1 cellular context compared by ENCODE assay signal in genomic region chr9:136697146-136697820, GRCh38.
A peak's percentile ranks its signal among the peaks of the same experiment; 100 is the strongest.
TF ChIP-seq lines count a peak whose summit lies in the region.

No MANE protein-coding gene starts in this region.

TF ChIP-seq in HepG2, 621 proteins besides CTCF, POLR2A, EP300 and RAD21 (continued from another document and continues in another):
- TF ChIP-seq ZFP91 (CRISPR knock-in tag; IDR thresholded peaks at IDR 0.05; ENCODE audit: borderline replicate concordance): no peak; the same call in 1 of the 2 replicates
- TF ChIP-seq ZFP82 (CRISPR knock-in tag; IDR thresholded peaks at IDR 0.05; ENCODE audit: borderline replicate concordance): no peak
- no peak for TF ChIP-seq CHD2 (IDR thresholded peaks at IDR 0.05; ENCODE audit: low read depth, low read length)
- TF ChIP-seq TBP (CRISPR knock-in tag; IDR thresholded peaks at IDR 0.05): no peak
- TF ChIP-seq ZNF788 (CRISPR knock-in tag; IDR thresholded peaks at IDR 0.05; ENCODE audit: borderline replicate concordance): 0 out of 2 replicates have a peak, but pooled peaks have one; percentile 37
- no peak for TF ChIP-seq RELA (CRISPR knock-in tag; IDR thresholded peaks at IDR 0.05)
- TF ChIP-seq SP2 (CRISPR knock-in tag; IDR thresholded peaks at IDR 0.05): no peak
- TF ChIP-seq XRCC5 (optimal IDR thresholded peaks at IDR 0.05; ENCODE audit: low read length): no peak
- no peak for TF ChIP-seq SRSF9 (IDR thresholded peaks at IDR 0.05; ENCODE audit: borderline replicate concordance, insufficient read depth, low read depth, low read length, poor library complexity, severe bottlenecking)
- TF ChIP-seq, protein P1, sequence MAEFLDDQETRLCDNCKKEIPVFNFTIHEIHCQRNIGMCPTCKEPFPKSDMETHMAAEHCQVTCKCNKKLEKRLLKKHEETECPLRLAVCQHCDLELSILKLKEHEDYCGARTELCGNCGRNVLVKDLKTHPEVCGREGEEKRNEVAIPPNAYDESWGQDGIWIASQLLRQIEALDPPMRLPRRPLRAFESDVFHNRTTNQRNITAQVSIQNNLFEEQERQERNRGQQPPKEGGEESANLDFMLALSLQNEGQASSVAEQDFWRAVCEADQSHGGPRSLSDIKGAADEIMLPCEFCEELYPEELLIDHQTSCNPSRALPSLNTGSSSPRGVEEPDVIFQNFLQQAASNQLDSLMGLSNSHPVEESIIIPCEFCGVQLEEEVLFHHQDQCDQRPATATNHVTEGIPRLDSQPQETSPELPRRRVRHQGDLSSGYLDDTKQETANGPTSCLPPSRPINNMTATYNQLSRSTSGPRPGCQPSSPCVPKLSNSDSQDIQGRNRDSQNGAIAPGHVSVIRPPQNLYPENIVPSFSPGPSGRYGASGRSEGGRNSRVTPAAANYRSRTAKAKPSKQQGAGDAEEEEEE (CRISPR knock-in tag; IDR thresholded peaks at IDR 0.05; ENCODE audit: borderline replicate concordance): no peak
- TF ChIP-seq, protein P2, sequence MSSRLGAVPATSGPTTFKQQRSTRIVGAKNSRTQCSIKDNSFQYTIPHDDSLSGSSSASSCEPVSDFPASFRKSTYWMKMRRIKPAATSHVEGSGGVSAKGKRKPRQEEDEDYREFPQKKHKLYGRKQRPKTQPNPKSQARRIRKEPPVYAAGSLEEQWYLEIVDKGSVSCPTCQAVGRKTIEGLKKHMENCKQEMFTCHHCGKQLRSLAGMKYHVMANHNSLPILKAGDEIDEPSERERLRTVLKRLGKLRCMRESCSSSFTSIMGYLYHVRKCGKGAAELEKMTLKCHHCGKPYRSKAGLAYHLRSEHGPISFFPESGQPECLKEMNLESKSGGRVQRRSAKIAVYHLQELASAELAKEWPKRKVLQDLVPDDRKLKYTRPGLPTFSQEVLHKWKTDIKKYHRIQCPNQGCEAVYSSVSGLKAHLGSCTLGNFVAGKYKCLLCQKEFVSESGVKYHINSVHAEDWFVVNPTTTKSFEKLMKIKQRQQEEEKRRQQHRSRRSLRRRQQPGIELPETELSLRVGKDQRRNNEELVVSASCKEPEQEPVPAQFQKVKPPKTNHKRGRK (CRISPR knock-in tag; IDR thresholded peaks at IDR 0.05): no peak
- no peak for TF ChIP-seq ZNF274 (CRISPR knock-in tag; IDR thresholded peaks at IDR 0.05)
- no peak for TF ChIP-seq ZFYVE20 (CRISPR knock-in tag; IDR thresholded peaks at IDR 0.05; ENCODE audit: borderline replicate concordance, low read depth)
- no peak for TF ChIP-seq ZFP36L1 (CRISPR knock-in tag; IDR thresholded peaks at IDR 0.05)
- TF ChIP-seq KDM6A (CRISPR knock-in tag; IDR thresholded peaks at IDR 0.05; ENCODE audit: low read depth): peak; percentile 83
- TF ChIP-seq IRF2 (CRISPR knock-in tag; IDR thresholded peaks at IDR 0.05): no peak
- TF ChIP-seq XBP1 (CRISPR knock-in tag; IDR thresholded peaks at IDR 0.05): no peak
- TF ChIP-seq, protein P3, sequence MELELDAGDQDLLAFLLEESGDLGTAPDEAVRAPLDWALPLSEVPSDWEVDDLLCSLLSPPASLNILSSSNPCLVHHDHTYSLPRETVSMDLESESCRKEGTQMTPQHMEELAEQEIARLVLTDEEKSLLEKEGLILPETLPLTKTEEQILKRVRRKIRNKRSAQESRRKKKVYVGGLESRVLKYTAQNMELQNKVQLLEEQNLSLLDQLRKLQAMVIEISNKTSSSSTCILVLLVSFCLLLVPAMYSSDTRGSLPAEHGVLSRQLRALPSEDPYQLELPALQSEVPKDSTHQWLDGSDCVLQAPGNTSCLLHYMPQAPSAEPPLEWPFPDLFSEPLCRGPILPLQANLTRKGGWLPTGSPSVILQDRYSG (CRISPR knock-in tag; IDR thresholded peaks at IDR 0.05): no peak
- TF ChIP-seq SNAPC5 (CRISPR knock-in tag; IDR thresholded peaks at IDR 0.05; ENCODE audit: borderline replicate concordance): no peak
- no peak for TF ChIP-seq ZNF124 (CRISPR knock-in tag; IDR thresholded peaks at IDR 0.05)
- TF ChIP-seq ZNF652 (CRISPR knock-in tag; IDR thresholded peaks at IDR 0.05; ENCODE audit: borderline replicate concordance, low read depth): no peak
- no peak for TF ChIP-seq ZNF282 (IDR thresholded peaks at IDR 0.05; ENCODE audit: partially characterized antibody)
- no peak for TF ChIP-seq ZNF7 (CRISPR knock-in tag; IDR thresholded peaks at IDR 0.05)
- TF ChIP-seq SKI (IDR thresholded peaks at IDR 0.05; ENCODE audit: partially characterized antibody): peak; percentile 61
- TF ChIP-seq, protein P4, sequence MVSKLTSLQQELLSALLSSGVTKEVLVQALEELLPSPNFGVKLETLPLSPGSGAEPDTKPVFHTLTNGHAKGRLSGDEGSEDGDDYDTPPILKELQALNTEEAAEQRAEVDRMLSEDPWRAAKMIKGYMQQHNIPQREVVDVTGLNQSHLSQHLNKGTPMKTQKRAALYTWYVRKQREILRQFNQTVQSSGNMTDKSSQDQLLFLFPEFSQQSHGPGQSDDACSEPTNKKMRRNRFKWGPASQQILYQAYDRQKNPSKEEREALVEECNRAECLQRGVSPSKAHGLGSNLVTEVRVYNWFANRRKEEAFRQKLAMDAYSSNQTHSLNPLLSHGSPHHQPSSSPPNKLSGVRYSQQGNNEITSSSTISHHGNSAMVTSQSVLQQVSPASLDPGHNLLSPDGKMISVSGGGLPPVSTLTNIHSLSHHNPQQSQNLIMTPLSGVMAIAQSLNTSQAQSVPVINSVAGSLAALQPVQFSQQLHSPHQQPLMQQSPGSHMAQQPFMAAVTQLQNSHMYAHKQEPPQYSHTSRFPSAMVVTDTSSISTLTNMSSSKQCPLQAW (CRISPR knock-in tag; IDR thresholded peaks at IDR 0.05): peak; percentile 59; the same call in 1 of the 2 replicates
- TF ChIP-seq, protein P5, sequence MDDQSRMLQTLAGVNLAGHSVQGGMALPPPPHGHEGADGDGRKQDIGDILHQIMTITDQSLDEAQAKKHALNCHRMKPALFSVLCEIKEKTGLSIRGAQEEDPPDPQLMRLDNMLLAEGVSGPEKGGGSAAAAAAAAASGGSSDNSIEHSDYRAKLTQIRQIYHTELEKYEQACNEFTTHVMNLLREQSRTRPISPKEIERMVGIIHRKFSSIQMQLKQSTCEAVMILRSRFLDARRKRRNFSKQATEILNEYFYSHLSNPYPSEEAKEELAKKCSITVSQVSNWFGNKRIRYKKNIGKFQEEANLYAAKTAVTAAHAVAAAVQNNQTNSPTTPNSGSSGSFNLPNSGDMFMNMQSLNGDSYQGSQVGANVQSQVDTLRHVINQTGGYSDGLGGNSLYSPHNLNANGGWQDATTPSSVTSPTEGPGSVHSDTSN (CRISPR knock-in tag; IDR thresholded peaks at IDR 0.05; ENCODE audit: borderline replicate concordance): no peak
- TF ChIP-seq TBX2 (CRISPR knock-in tag; IDR thresholded peaks at IDR 0.05; ENCODE audit: borderline replicate concordance): peak; percentile 34; the same call in 1 of the 2 replicates
- no peak for TF ChIP-seq NCOA5 (CRISPR knock-in tag; IDR thresholded peaks at IDR 0.05)
- no peak for TF ChIP-seq ZNF891 (CRISPR knock-in tag; IDR thresholded peaks at IDR 0.05)
- TF ChIP-seq, protein P6, sequence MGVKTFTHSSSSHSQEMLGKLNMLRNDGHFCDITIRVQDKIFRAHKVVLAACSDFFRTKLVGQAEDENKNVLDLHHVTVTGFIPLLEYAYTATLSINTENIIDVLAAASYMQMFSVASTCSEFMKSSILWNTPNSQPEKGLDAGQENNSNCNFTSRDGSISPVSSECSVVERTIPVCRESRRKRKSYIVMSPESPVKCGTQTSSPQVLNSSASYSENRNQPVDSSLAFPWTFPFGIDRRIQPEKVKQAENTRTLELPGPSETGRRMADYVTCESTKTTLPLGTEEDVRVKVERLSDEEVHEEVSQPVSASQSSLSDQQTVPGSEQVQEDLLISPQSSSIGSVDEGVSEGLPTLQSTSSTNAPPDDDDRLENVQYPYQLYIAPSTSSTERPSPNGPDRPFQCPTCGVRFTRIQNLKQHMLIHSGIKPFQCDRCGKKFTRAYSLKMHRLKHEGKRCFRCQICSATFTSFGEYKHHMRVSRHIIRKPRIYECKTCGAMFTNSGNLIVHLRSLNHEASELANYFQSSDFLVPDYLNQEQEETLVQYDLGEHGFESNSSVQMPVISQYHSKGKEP (CRISPR knock-in tag; IDR thresholded peaks at IDR 0.05): no peak
- TF ChIP-seq, protein P7, sequence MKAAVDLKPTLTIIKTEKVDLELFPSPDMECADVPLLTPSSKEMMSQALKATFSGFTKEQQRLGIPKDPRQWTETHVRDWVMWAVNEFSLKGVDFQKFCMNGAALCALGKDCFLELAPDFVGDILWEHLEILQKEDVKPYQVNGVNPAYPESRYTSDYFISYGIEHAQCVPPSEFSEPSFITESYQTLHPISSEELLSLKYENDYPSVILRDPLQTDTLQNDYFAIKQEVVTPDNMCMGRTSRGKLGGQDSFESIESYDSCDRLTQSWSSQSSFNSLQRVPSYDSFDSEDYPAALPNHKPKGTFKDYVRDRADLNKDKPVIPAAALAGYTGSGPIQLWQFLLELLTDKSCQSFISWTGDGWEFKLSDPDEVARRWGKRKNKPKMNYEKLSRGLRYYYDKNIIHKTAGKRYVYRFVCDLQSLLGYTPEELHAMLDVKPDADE (CRISPR knock-in tag; IDR thresholded peaks at IDR 0.05): no peak
- TF ChIP-seq HMG20B (CRISPR knock-in tag; conservative IDR thresholded peaks at IDR 0.05): no peak
- TF ChIP-seq ZBTB14 (CRISPR knock-in tag; IDR thresholded peaks at IDR 0.05): no peak
- TF ChIP-seq, protein P8, sequence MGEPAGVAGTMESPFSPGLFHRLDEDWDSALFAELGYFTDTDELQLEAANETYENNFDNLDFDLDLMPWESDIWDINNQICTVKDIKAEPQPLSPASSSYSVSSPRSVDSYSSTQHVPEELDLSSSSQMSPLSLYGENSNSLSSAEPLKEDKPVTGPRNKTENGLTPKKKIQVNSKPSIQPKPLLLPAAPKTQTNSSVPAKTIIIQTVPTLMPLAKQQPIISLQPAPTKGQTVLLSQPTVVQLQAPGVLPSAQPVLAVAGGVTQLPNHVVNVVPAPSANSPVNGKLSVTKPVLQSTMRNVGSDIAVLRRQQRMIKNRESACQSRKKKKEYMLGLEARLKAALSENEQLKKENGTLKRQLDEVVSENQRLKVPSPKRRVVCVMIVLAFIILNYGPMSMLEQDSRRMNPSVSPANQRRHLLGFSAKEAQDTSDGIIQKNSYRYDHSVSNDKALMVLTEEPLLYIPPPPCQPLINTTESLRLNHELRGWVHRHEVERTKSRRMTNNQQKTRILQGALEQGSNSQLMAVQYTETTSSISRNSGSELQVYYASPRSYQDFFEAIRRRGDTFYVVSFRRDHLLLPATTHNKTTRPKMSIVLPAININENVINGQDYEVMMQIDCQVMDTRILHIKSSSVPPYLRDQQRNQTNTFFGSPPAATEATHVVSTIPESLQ (CRISPR knock-in tag; conservative IDR thresholded peaks at IDR 0.05): no peak
- TF ChIP-seq GATA4 (IDR thresholded peaks at IDR 0.05; ENCODE audit: borderline replicate concordance, low read depth): no peak
- TF ChIP-seq ZNF747 (CRISPR knock-in tag; IDR thresholded peaks at IDR 0.05; ENCODE audit: borderline replicate concordance): no peak
- TF ChIP-seq ZKSCAN8 (CRISPR knock-in tag; IDR thresholded peaks at IDR 0.05; ENCODE audit: borderline replicate concordance): no peak
- no peak for TF ChIP-seq MATR3 (CRISPR knock-in tag; IDR thresholded peaks at IDR 0.05)
- TF ChIP-seq NR2F6 (IDR thresholded peaks at IDR 0.05): peak; percentile 84
- peak; percentile 78 for TF ChIP-seq NR2F6 (CRISPR knock-in tag; IDR thresholded peaks at IDR 0.05)
- no peak for TF ChIP-seq SIN3B (IDR thresholded peaks at IDR 0.05; ENCODE audit: low read length)
- TF ChIP-seq MAFF (IDR thresholded peaks at IDR 0.05; ENCODE audit: low read depth, low read length): no peak
- TF ChIP-seq ETV5 (CRISPR knock-in tag; IDR thresholded peaks at IDR 0.05; ENCODE audit: borderline replicate concordance): peak; percentile 52; the same call in 1 of the 2 replicates
- no peak for TF ChIP-seq ZSCAN9 (CRISPR knock-in tag; IDR thresholded peaks at IDR 0.05; ENCODE audit: borderline replicate concordance)
- no peak for TF ChIP-seq THAP7 (CRISPR knock-in tag; IDR thresholded peaks at IDR 0.05)
- no peak for TF ChIP-seq IKZF1 (IDR thresholded peaks at IDR 0.05)
- no peak for TF ChIP-seq FIP1L1 (IDR thresholded peaks at IDR 0.05; ENCODE audit: borderline replicate concordance, insufficient read depth, low read depth, low read length)
